ENCODE assay signal across 26 cellular contexts in genomic region chr19:16938211-16938610, GRCh38. TPM values are rescaled to one million over a fixed set of nuclear protein-coding genes. Genes with fewer than 3 reads are reported as not detected.
"Had no signal": no experiment of that assay in that cellular context is flagged by ENCODE, and none has a peak within 500 bp of the region (broad histone marks: within the 10 kb centered on the region; RNA-seq: fewer than 3 reads in every experiment).

No MANE protein-coding gene starts in this region.

- H3K4me1 ChIP-seq: ascending aorta, body of pancreas had no signal

- H3K27me3 ChIP-seq: ascending aorta, body of pancreas had no signal

- H2AFZ ChIP-seq: PC-9 had no signal

- H3K4me2 ChIP-seq: PC-9 had no signal

- H3K36me3 ChIP-seq: ascending aorta had no signal

- DNase-seq: activated B cell treated with CpG ODN at 0.5 μM for 24 hours; activated CD4-positive, alpha-beta memory T cell treated with anti-CD3 and anti-CD28 coated beads for 36 hours; activated CD4-positive, alpha-beta T cell treated with anti-CD3 and anti-CD28 coated beads for 1 hour; activated CD4-positive, alpha-beta T cell treated with anti-CD3 and anti-CD28 coated beads, Interleukin-2, amount 10 ng/mL, durations not matched to agents 7 days and 5 days; activated CD8-positive, alpha-beta memory T cell treated with anti-CD3 and anti-CD28 coated beads for 24 hours; activated effector memory CD4-positive, alpha-beta T cell treated with anti-CD3 and anti-CD28 coated beads, Interleukin-2, amount 50 U/mL, for 16 hours; activated naive CD4-positive, alpha-beta T cell treated with Interleukin-2 at 50 U/mL for 16 hours; activated naive CD8-positive, alpha-beta T cell treated with anti-CD3 and anti-CD28 coated beads, Interleukin-2, amount 50 U/mL, for 24 hours; activated T-cell treated with anti-CD3 and anti-CD28 coated beads, Interleukin-2, amount 50 U/mL, for 4 hours; amniotic stem cell; body of pancreas; NCI-H1048; NCI-H146; NCI-H187 treated with DMSO at 0.1 percent for 48 hours; NCI-H2081 treated with DMSO at 0.1 percent for 48 hours; NCI-H446; NCI-H524; SHP77 treated with DMSO at 0.1 percent for 48 hours; T-helper 17 cell; T-helper 9 cell had no signal

- H3K27ac ChIP-seq: ascending aorta, body of pancreas, PC-9 had no signal

- ATAC-seq: activated naive CD4-positive, alpha-beta T cell treated with anti-CD3 and anti-CD28 coated beads, Interleukin-2, amount 50 U/mL, for 72 hours; activated naive CD8-positive, alpha-beta T cell treated with anti-CD3 and anti-CD28 coated beads, Interleukin-2, amount 50 U/mL, for 24 hours; activated T-cell treated with anti-CD3 and anti-CD28 coated beads, Interleukin-2, amount 50 U/mL, for 4 hours; body of pancreas; T-helper 17 cell had no signal

- H3K4me3 ChIP-seq: ascending aorta, body of pancreas, PC-9 had no signal

RNA-seq across cellular contexts. Expression of gene F2RL3, which starts 49.4 kb away (rescaled TPM):
- total RNA-seq: activated CD4-positive, alpha-beta memory T cell treated with anti-CD3 and anti-CD28 coated beads for 36 hours; activated naive CD4-positive, alpha-beta T cell treated with anti-CD3 and anti-CD28 coated beads, Interleukin-2, amount 50 U/mL, for 72 hours; LHCN-M2; M059J; PC-9; SK-MEL-5 had no signal
